13 cellular contexts compared by ENCODE assay signal in genomic region chr10:58351616-58352578, GRCh38.
"Had no signal": no experiment of that assay in that cellular context is flagged by ENCODE, and none has a peak within 500 bp of the region (broad histone marks: within the 10 kb centered on the region; RNA-seq: fewer than 3 reads in every experiment).

No MANE protein-coding gene starts in this region.

- DNase-seq: activated CD4-positive, alpha-beta T cell treated with anti-CD3 and anti-CD28 coated beads for 4 hours; activated CD8-positive, alpha-beta T cell treated with anti-CD3 and anti-CD28 coated beads for 36 hours; activated effector memory CD4-positive, alpha-beta T cell treated with anti-CD3 and anti-CD28 coated beads, Interleukin-2, amount 50 U/mL, for 16 hours; activated T-cell treated with anti-CD3 and anti-CD28 coated beads, Interleukin-2, amount 50 U/mL, for 48 hours; erythroblast; left ventricle myocardium inferior; mesenchymal stem cell; sigmoid colon; stimulated activated CD4-positive, alpha-beta T cell treated with anti-CD3 and anti-CD28 coated beads, Interleukin-1b, Interleukin-23, amount 100 ng/mL, for 48 hours; stomach had no signal

- H3K4me3 ChIP-seq: left ventricle myocardium inferior, sigmoid colon, stomach had no signal

- H3K9me3 Mint-ChIP-seq: activated CD8-positive, alpha-beta T cell treated with anti-CD3 and anti-CD28 coated beads for 36 hours; activated naive CD4-positive, alpha-beta T cell treated with anti-CD3 and anti-CD28 coated beads, Interleukin-2, amount 50 U/mL, for 72 hours; nephron; T-helper 1 cell treated with Interleukin-12 subunit alpha and Interleukin-12 subunit beta and Interleukin-4 antibody, amounts not matched to agents 30 μg/mL and 1 μg/mL, for 36 hours had no signal

- H3K27ac ChIP-seq: left ventricle myocardium inferior, sigmoid colon had no signal

- H3K36me3 ChIP-seq: left ventricle myocardium inferior, sigmoid colon, stomach had no signal

- ATAC-seq: activated CD8-positive, alpha-beta T cell treated with anti-CD3 and anti-CD28 coated beads for 36 hours; activated naive CD4-positive, alpha-beta T cell treated with anti-CD3 and anti-CD28 coated beads, Interleukin-2, amount 50 U/mL, for 72 hours had no signal

- H3K9me3 ChIP-seq: left ventricle myocardium inferior, sigmoid colon, stomach had no signal

- H3K4me3 Mint-ChIP-seq: activated CD8-positive, alpha-beta T cell treated with anti-CD3 and anti-CD28 coated beads for 36 hours; nephron; T-helper 1 cell treated with Interleukin-12 subunit alpha and Interleukin-12 subunit beta and Interleukin-4 antibody, amounts not matched to agents 30 μg/mL and 1 μg/mL, for 36 hours had no signal

- H3K27me3 Mint-ChIP-seq: activated CD8-positive, alpha-beta T cell treated with anti-CD3 and anti-CD28 coated beads for 36 hours had no signal

- H3K27me3 ChIP-seq: sigmoid colon, stomach had no signal

- H3K27ac Mint-ChIP-seq: activated CD8-positive, alpha-beta T cell treated with anti-CD3 and anti-CD28 coated beads for 36 hours; activated naive CD4-positive, alpha-beta T cell treated with anti-CD3 and anti-CD28 coated beads, Interleukin-2, amount 50 U/mL, for 72 hours; nephron; T-helper 1 cell treated with Interleukin-12 subunit alpha and Interleukin-12 subunit beta and Interleukin-4 antibody, amounts not matched to agents 30 μg/mL and 1 μg/mL, for 36 hours had no signal
